8 cellular contexts compared by ENCODE assay signal in the genomic region with DNA sequence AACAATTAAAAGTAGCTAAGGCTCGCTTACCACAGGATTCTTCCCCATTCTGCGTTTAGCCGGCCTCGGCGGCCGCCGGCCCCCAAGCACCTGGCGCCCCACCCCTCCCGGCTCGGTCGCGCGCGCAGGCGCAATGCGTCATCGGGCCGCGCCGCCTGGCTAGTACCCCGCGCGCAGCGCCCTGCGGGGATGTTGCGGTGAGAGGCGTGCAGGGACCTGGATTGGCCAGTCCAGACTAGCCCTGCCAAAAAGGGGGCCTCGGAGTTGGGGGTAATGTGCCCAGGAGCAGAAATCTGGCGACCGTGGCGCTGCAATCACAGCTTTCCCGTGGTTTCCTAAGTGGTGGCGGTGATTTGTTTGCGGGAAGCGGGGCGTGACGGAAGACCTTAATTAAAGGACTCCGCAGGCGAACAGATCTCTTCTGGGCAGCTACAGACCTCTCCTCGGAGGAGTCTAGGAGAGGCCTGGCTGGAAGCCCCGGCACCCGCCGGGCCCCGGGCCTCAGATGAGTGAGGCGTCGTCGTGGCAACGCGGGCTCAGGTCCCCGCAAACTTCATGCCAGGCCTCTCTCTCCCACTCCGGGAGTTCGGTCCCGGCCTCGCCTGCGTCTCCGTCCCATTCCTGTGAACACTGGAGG. TPM values are rescaled to one million over a fixed set of nuclear protein-coding genes. Genes with fewer than 3 reads are reported as not detected.
DNase-seq lines count a peak whose midpoint lies in the region; ATAC-seq and TF ChIP-seq lines count a peak whose summit lies in the region.

No MANE protein-coding gene starts in this region.

- TF ChIP-seq CTCF in OCI-LY3 (IDR thresholded peaks at IDR 0.05; ENCODE audit: low read depth, low read length), result no peak

- H3K4me1 Mint-ChIP-seq in activated T-cell treated with anti-CD3 and anti-CD28 coated beads, Interleukin-2, amount 50 U/mL, for 24 hours (ENCODE audit: low read depth), result peaks cover 16% of the 10 kb centered on the region

- H3K27ac Mint-ChIP-seq in activated T-cell treated with anti-CD3 and anti-CD28 coated beads, Interleukin-2, amount 50 U/mL, for 24 hours, result peak overlapping the region; percentile 92

- peak overlapping the region; percentile 99 for H2AFZ ChIP-seq in OCI-LY3 (ENCODE audit: low read depth, low read length)

- ATAC-seq in GM19467 (IDR thresholded peaks at IDR 0.05; ENCODE audit: unreplicated experiment) (peak; percentile 77), esophagus mucosa (peak; percentile 97)

- H3K9me3 ChIP-seq in OCI-LY3 (ENCODE audit: insufficient read depth, low read length) (no peaks in the 10 kb centered on the region), muscle layer of duodenum (ENCODE audit: control insufficient read depth in 1 of 2, low read length in 2 of 2) (no peaks in the 10 kb centered on the region)

- no peaks in the 10 kb centered on the region for H4K20me1 ChIP-seq in OCI-LY3 (ENCODE audit: insufficient read depth, low read length)

- peak overlapping the region; percentile 75 for H3K4me2 ChIP-seq in OCI-LY3 (ENCODE audit: low read length)

- peak overlapping the region; percentile 83 for H3K4me3 ChIP-seq in OCI-LY3 (ENCODE audit: low read length)
- H3K4me3 ChIP-seq in muscle layer of duodenum (ENCODE audit: low read depth in 1 of 2, low read length in 2 of 2), result peak overlapping the region; percentile 93 to 95

- H3K9ac ChIP-seq in OCI-LY3 (ENCODE audit: low read length), result peak overlapping the region; percentile 86

- no peaks in the 10 kb centered on the region for H3K27me3 Mint-ChIP-seq in activated T-cell treated with anti-CD3 and anti-CD28 coated beads, Interleukin-2, amount 50 U/mL, for 24 hours

- H3K79me2 ChIP-seq in OCI-LY3 (ENCODE audit: low read length), result no peaks in the 10 kb centered on the region

- H3K27ac ChIP-seq in OCI-LY3 (ENCODE audit: low read length) (peak overlapping the region; percentile 66), muscle layer of duodenum (ENCODE audit: low read length) (peak overlapping the region; percentile 91)

- peak; percentile 88 for DNase-seq in COLO668 (lab: John Stamatoyannopoulos, UW; ENCODE audit: unreplicated experiment)
- peak; percentile 41 for DNase-seq in HS-27A (ENCODE audit: low read depth)
- DNase-seq in activated T-cell treated with anti-CD3 and anti-CD28 coated beads, Interleukin-2, amount 50 U/mL, for 24 hours, result peak; percentile 92
- peak; percentile 73 for DNase-seq in stimulated activated CD8-positive, alpha-beta memory T cell treated with anti-CD3 and anti-CD28 coated beads, Interleukin-7, amount 100 ng/mL, for 24 hours (ENCODE audit: low read depth)

- peak overlapping the region; percentile 90 for H3K4me3 Mint-ChIP-seq in activated T-cell treated with anti-CD3 and anti-CD28 coated beads, Interleukin-2, amount 50 U/mL, for 24 hours

- H3K9me3 Mint-ChIP-seq in activated T-cell treated with anti-CD3 and anti-CD28 coated beads, Interleukin-2, amount 50 U/mL, for 24 hours, result no peaks in the 10 kb centered on the region

- H3K36me3 ChIP-seq in OCI-LY3 (replicated peaks; ENCODE audit: low read depth, low read length) (no peaks in the 10 kb centered on the region), muscle layer of duodenum (ENCODE audit: control insufficient read depth in 1 of 2, insufficient read depth in 2 of 2, low read length in 2 of 2) (peaks cover 6 to 17% of the 10 kb centered on the region in 2 donors)

- H3K4me1 ChIP-seq in OCI-LY3 (ENCODE audit: low read length) (peaks cover 10% of the 10 kb centered on the region), muscle layer of duodenum (ENCODE audit: control insufficient read depth in 1 of 2, insufficient read depth in 2 of 2, low read length in 2 of 2) (peaks cover 0 to 13% of the 10 kb centered on the region in 2 donors)

- peaks cover 12% of the 10 kb centered on the region for H3K36me3 Mint-ChIP-seq in activated T-cell treated with anti-CD3 and anti-CD28 coated beads, Interleukin-2, amount 50 U/mL, for 24 hours (ENCODE audit: low read depth)

- H3K27me3 ChIP-seq in OCI-LY3 (ENCODE audit: low read depth, low read length) (no peaks in the 10 kb centered on the region), muscle layer of duodenum (ENCODE audit: low read depth, low read length) (no peaks in the 10 kb centered on the region)

RNA-seq across cellular contexts. Expression of gene TMEM237, which starts 0.6 kb away (rescaled TPM):
- total RNA-seq in esophagus mucosa, result 24.9 TPM

RNA-seq across cellular contexts. Expression of gene MPP4, which starts 55.7 kb away (rescaled TPM):
- total RNA-seq in esophagus mucosa, result not detected

Comparison
In these comparisons a context has a peak if more than half of its experiments do, and no peak if none do; other contexts are left out.
1. Peak in every context shown above with its lines: DNase-seq, ATAC-seq, H3K4me3 ChIP-seq and H3K27ac ChIP-seq.
2. DNase-seq: peak in every context shown above with its lines; median percentile 92 in activated T-cell treated with anti-CD3 and anti-CD28 coated beads, Interleukin-2, amount 50 U/mL, for 24 hours; 88 in COLO668; 73 in stimulated activated CD8-positive, alpha-beta memory T cell treated with anti-CD3 and anti-CD28 coated beads, Interleukin-7, amount 100 ng/mL, for 24 hours; 41 in HS-27A.